Comparison of ENCODE assay signal across 9 cellular contexts in genomic region chr2:233711312-233712008, GRCh38. TPM values are rescaled to one million over a fixed set of nuclear protein-coding genes. Genes with fewer than 3 reads are reported as not detected.
DNase-seq lines count a peak whose midpoint lies in the region; ATAC-seq, FAIRE-seq and TF ChIP-seq lines count a peak whose summit lies in the region.
"Had no signal": no experiment of that assay in that cellular context is flagged by ENCODE, and none has a peak within 500 bp of the region (broad histone marks: within the 10 kb centered on the region; RNA-seq: fewer than 3 reads in every experiment).

No MANE protein-coding gene starts in this region.

- POLR2A ChIA-PET in A549 (lab: Yijun Ruan, JAX) = interaction anchor here (1.1 to 1.4 kb wide), 2 partner anchors 122 to 225 kb away, joined by 3 to 4 read pairs; no protein-coding TSS in a partner anchor

- peak overlapping the region; percentile 98 to 100 for H3K27ac ChIP-seq in A549

- peak overlapping the region; percentile 34 for H3K4me2 ChIP-seq in A549

- TF ChIP-seq EP300 in A549 (IDR thresholded peaks at IDR 0.05) = no peak

- H3K4me3 ChIP-seq in A549 (no peak overlapping the region), adipocyte (ENCODE audit: low read length) (no peak overlapping the region), retinal pigment epithelial cell (ENCODE audit: low read length) (no peak overlapping the region)

- H3K4me1 ChIP-seq in A549 (peaks cover 52% of the 10 kb centered on the region), adipocyte (ENCODE audit: control insufficient read depth, insufficient read depth, low read length) (peaks cover 22% of the 10 kb centered on the region)

- peaks cover 10% of the 10 kb centered on the region for H3K27me3 ChIP-seq in adipocyte (replicated peaks; ENCODE audit: control insufficient read depth, insufficient read depth, low read length)

- WGBS in A549 (ENCODE audit: missing lambda C conversion rate) = 28% methylated on average over 11 of the region's 11 CpGs

- intact Hi-C loops in left cardiac atrium (cut with DNase I) = no loop called here

- TF ChIP-seq CTCF in A549 (IDR thresholded peaks at IDR 0.05) (peak; percentile 84), retinal pigment epithelial cell (conservative IDR thresholded peaks at IDR 0.05; ENCODE audit: low read depth, low read length) (peak; percentile 98)

- DNase-seq in A549 (ENCODE audit: low read depth in 1 of 2, low spot score in 1 of 2) (peak; percentile 54 to 90), GM18507 (ENCODE audit: extremely low spot score, insufficient read length, low read depth) (peak; percentile 7), NAMALWA (ENCODE audit: low spot score) (peak; percentile 60), T follicular helper cell (ENCODE audit: low read depth) (peak; percentile 41), adipocyte (ENCODE audit: low read depth) (peak; percentile 95), left cardiac atrium (peak; percentile 78), retinal pigment epithelial cell (ENCODE audit: low read depth) (no peak)

- no peak for TF ChIP-seq POLR2A in A549 (IDR thresholded peaks at IDR 0.05; ENCODE audit: low read length)

- H3K9ac ChIP-seq in adipocyte (ENCODE audit: low read length) = no peak overlapping the region

- CTCF ChIA-PET in A549 (lab: Yijun Ruan, JAX) = interaction anchor here (0.5 to 2.9 kb wide), 41 partner anchors 9 to 336 kb away, joined by 3 to 16 read pairs (median 4); partner anchors contain the start of gene UGT1A3

- ATAC-seq in A549 (peak; percentile 83 to 89), left cardiac atrium (peak; percentile 78 to 90), HG02759 (IDR thresholded peaks at IDR 0.05; ENCODE audit: unreplicated experiment) (no peak)

- no peaks in the 10 kb centered on the region for H3K36me3 ChIP-seq in adipocyte (ENCODE audit: control insufficient read depth, insufficient read depth, low read length, severe bottlenecking)

- H3K9me3 ChIP-seq in A549 (peaks cover 14% of the 10 kb centered on the region), adipocyte (ENCODE audit: control insufficient read depth, low read length) (no peaks in the 10 kb centered on the region)

- peak; percentile 92 to 95 for TF ChIP-seq RAD21 in A549 (conservative IDR thresholded peaks at IDR 0.05 in 1 of 2, IDR thresholded peaks at IDR 0.05 in 1 of 2)

- FAIRE-seq in A549 (lab: Jason Lieb, UNC) = peak; percentile 65
- peak; percentile 74 for FAIRE-seq in GM18507 (lab: Jason Lieb, UNC)

TF ChIP-seq in A549, 52 proteins besides CTCF, POLR2A, EP300 and RAD21:
- TF ChIP-seq ZSCAN20 (CRISPR knock-in tag; IDR thresholded peaks at IDR 0.05) = no peak
- peak; percentile 58 for TF ChIP-seq MAX (IDR thresholded peaks at IDR 0.05)
- TF ChIP-seq MAZ (IDR thresholded peaks at IDR 0.05; ENCODE audit: borderline replicate concordance, low read depth, low read length) = no peak
- no peak for TF ChIP-seq TP53 (CRISPR knock-in tag; IDR thresholded peaks at IDR 0.05)
- peak in 1 of 2 experiments; percentile 41; a peak in 1 of 5 replicates for TF ChIP-seq JUN (IDR thresholded peaks at IDR 0.05)
- TF ChIP-seq RCOR1 (IDR thresholded peaks at IDR 0.05; ENCODE audit: low read depth, low read length) = no peak
- TF ChIP-seq RFX5 (IDR thresholded peaks at IDR 0.05) = no peak
- TF ChIP-seq FOSB (CRISPR knock-in tag; IDR thresholded peaks at IDR 0.05) = no peak
- TF ChIP-seq JUNB (IDR thresholded peaks at IDR 0.05) = no peak
- peak; percentile 95 for TF ChIP-seq SMC3 (IDR thresholded peaks at IDR 0.05)
- 0 out of 2 replicates have a peak, but pooled peaks have one; percentile 19 for TF ChIP-seq EHF (CRISPR knock-in tag; IDR thresholded peaks at IDR 0.05)
- no peak for TF ChIP-seq CHD2 (IDR thresholded peaks at IDR 0.05; ENCODE audit: low read length, partially characterized antibody)
- TF ChIP-seq KDM1A (IDR thresholded peaks at IDR 0.05; ENCODE audit: low read depth) = no peak
- peak; percentile 75 for TF ChIP-seq HOXB5 (CRISPR knock-in tag; IDR thresholded peaks at IDR 0.05)

RNA-seq across cellular contexts. Expression of gene UGT1A5, which starts 1.2 kb away (rescaled TPM):
- 0.05 TPM in 1 of 2 replicates, not detected in the other for polyA plus RNA-seq in A549 (2011; rRNA removed)
- polyA plus RNA-seq in A549 (2012; cell fraction: cytosol; rRNA removed) = 0.03 and 0.04 TPM in 2 replicates
- polyA plus RNA-seq in A549 (2012; cell fraction: nucleus; rRNA removed) = 0.02 TPM in 1 of 2 replicates, not detected in the other
- polyA plus RNA-seq in A549 (2017; fragmentation: RNase III; extraction: RNeasy Plus Mini Kit Qiagen cat#74134 plus additional on column Dnase treatment) = 0.12 TPM in 1 of 3 replicates, not detected in the others
- polyA minus RNA-seq in A549 (2011; rRNA and poly(A)+ RNA removed) = 1.1 and 1.2 TPM in 2 replicates
- total RNA-seq in left cardiac atrium = not detected
- total RNA-seq: subcutaneous adipose tissue had no signal

RNA-seq across cellular contexts. Expression of gene UGT1A4, which starts 7.1 kb away (rescaled TPM):
- polyA plus RNA-seq in A549 (2011; rRNA removed) (0.09 and 0.13 TPM in 2 replicates), A549 (2017; fragmentation: RNase III; extraction: RNeasy Plus Mini Kit Qiagen cat#74134 plus additional on column Dnase treatment) (0.05 to 0.14 TPM (median 0.12 TPM) in 3 replicates)
- 0.10 and 0.20 TPM in 2 replicates for polyA plus RNA-seq in A549 (2012; cell fraction: cytosol; rRNA removed)
- polyA plus RNA-seq in A549 (2012; cell fraction: nucleus; rRNA removed) = 0.30 and 0.43 TPM in 2 replicates
- 1.4 and 1.6 TPM in 2 replicates for polyA minus RNA-seq in A549 (2011; rRNA and poly(A)+ RNA removed)
- not detected for total RNA-seq in left cardiac atrium
- total RNA-seq: subcutaneous adipose tissue had no signal

RNA-seq across cellular contexts. Expression of gene UGT1A3, which starts 17.4 kb away (rescaled TPM):
- polyA plus RNA-seq in A549 (2011; rRNA removed) (0.39 and 0.49 TPM in 2 replicates), A549 (2017; fragmentation: RNase III; extraction: RNeasy Plus Mini Kit Qiagen cat#74134 plus additional on column Dnase treatment) (0.08 to 0.23 TPM (median 0.17 TPM) in 3 replicates)
- 0.05 and 0.06 TPM in 2 replicates for polyA plus RNA-seq in A549 (2012; cell fraction: cytosol; rRNA removed)
- polyA plus RNA-seq in A549 (2012; cell fraction: nucleus; rRNA removed) = 0.07 and 0.09 TPM in 2 replicates
- polyA minus RNA-seq in A549 (2011; rRNA and poly(A)+ RNA removed) = 0.62 and 0.73 TPM in 2 replicates
- total RNA-seq in left cardiac atrium = not detected
- total RNA-seq: subcutaneous adipose tissue had no signal

RNA-seq across cellular contexts. Expression of gene UGT1A6, which starts 18.8 kb away (rescaled TPM):
- 3.5 and 5.5 TPM in 2 replicates for polyA plus RNA-seq in A549 (2011; rRNA removed)
- polyA plus RNA-seq in A549 (2012; cell fraction: cytosol; rRNA removed) = 0.63 and 0.67 TPM in 2 replicates
- 1.3 and 2.8 TPM in 2 replicates for polyA plus RNA-seq in A549 (2012; cell fraction: nucleus; rRNA removed)
- polyA plus RNA-seq in A549 (2017; fragmentation: RNase III; extraction: RNeasy Plus Mini Kit Qiagen cat#74134 plus additional on column Dnase treatment) = 2.0 to 2.9 TPM (median 2.5 TPM) in 3 replicates
- polyA minus RNA-seq in A549 (2011; rRNA and poly(A)+ RNA removed) = 4.1 and 4.9 TPM in 2 replicates
- total RNA-seq in left cardiac atrium = not detected
- total RNA-seq: subcutaneous adipose tissue had no signal

RNA-seq across cellular contexts. Expression of gene UGT1A7, which starts 29.8 kb away (rescaled TPM):
- polyA plus RNA-seq in A549 (2011; rRNA removed) (8.9 and 10.0 TPM in 2 replicates), A549 (2017; fragmentation: RNase III; extraction: RNeasy Plus Mini Kit Qiagen cat#74134 plus additional on column Dnase treatment) (6.9 to 9.8 TPM (median 9.3 TPM) in 3 replicates)
- 0.93 and 1.1 TPM in 2 replicates for polyA plus RNA-seq in A549 (2012; cell fraction: cytosol; rRNA removed)
- 1.2 and 2.3 TPM in 2 replicates for polyA plus RNA-seq in A549 (2012; cell fraction: nucleus; rRNA removed)
- 3.8 and 5.9 TPM in 2 replicates for polyA minus RNA-seq in A549 (2011; rRNA and poly(A)+ RNA removed)
- total RNA-seq in left cardiac atrium = not detected
